In genomic region chr19:51359294-51359693, GRCh38 we compare ENCODE assay signal across 11 cellular contexts. TPM values are rescaled to one million over a fixed set of nuclear protein-coding genes. Genes with fewer than 3 reads are reported as not detected.
DNase-seq lines count a peak whose midpoint lies in the region; TF ChIP-seq lines count a peak whose summit lies in the region.
"Had no signal": no experiment of that assay in that cellular context is flagged by ENCODE, and none has a peak within 500 bp of the region (broad histone marks: within the 10 kb centered on the region; RNA-seq: fewer than 3 reads in every experiment).

No MANE protein-coding gene starts in this region.

- no peak overlapping the region for H3K27ac ChIP-seq in fibroblast of lung (ENCODE audit: insufficient read depth, low read length)
- H3K27ac ChIP-seq: stomach had no signal

- H3K36me3 ChIP-seq in fibroblast of lung (ENCODE audit: control insufficient read depth, insufficient read depth, low read length): no peaks in the 10 kb centered on the region

- H4K20me1 ChIP-seq in fibroblast of lung (ENCODE audit: control insufficient read depth, extremely low read depth, insufficient read depth, low read length): no peaks in the 10 kb centered on the region

- no peaks in the 10 kb centered on the region for H3K27me3 ChIP-seq in fibroblast of lung (ENCODE audit: control insufficient read depth, insufficient read depth, low read length)
- H3K27me3 ChIP-seq: stomach had no signal

- peak; percentile 68 for DNase-seq in EL
- peak; percentile 90 for DNase-seq in RPMI7951 (ENCODE audit: low read depth)
- DNase-seq in fibroblast of lung (ENCODE audit: low read depth in 2 of 2): peak; percentile 91 to 92
- DNase-seq in retinal pigment epithelial cell (ENCODE audit: low read depth): peak; percentile 88
- DNase-seq in mucosa of gallbladder (ENCODE audit: low spot score): no peak
- DNase-seq in NCI-H2196 (lab: John Stamatoyannopoulos, UW; ENCODE audit: unreplicated experiment): no peak
- no peak for DNase-seq in GM20000 (ENCODE audit: low spot score)
- DNase-seq: activated T-cell treated with anti-CD3 and anti-CD28 coated beads, Interleukin-2, amount 50 U/mL, for 48 hours; DMS53; stomach had no signal

- no peaks in the 10 kb centered on the region for H3K9me3 ChIP-seq in fibroblast of lung (ENCODE audit: control insufficient read depth, insufficient read depth, low read depth, low read length)
- H3K9me3 ChIP-seq: stomach had no signal

- no peak overlapping the region for H3K4me2 ChIP-seq in fibroblast of lung (ENCODE audit: extremely low read depth, insufficient read depth, low read length)

- no peak for TF ChIP-seq CTCF in fibroblast of lung (conservative IDR thresholded peaks at IDR 0.05 in 1 of 2, IDR thresholded peaks at IDR 0.05 in 1 of 2; ENCODE audit: low read depth in 1 of 2, low read length in 2 of 2)
- TF ChIP-seq CTCF in retinal pigment epithelial cell (conservative IDR thresholded peaks at IDR 0.05; ENCODE audit: low read depth, low read length): no peak
- no peak for TF ChIP-seq CTCF in GM20000 (IDR thresholded peaks at IDR 0.05; ENCODE audit: extremely low read depth, missing control alignments)

- H3K4me3 ChIP-seq in fibroblast of lung (replicated peaks in 1 of 4; ENCODE audit: control extremely low read depth in 1 of 4, insufficient read depth in 1 of 4, low read depth in 3 of 4, low read length in 4 of 4) (no peak overlapping the region), retinal pigment epithelial cell (ENCODE audit: low read length) (no peak overlapping the region)
- H3K4me3 ChIP-seq: stomach had no signal

- H2AFZ ChIP-seq in fibroblast of lung (ENCODE audit: low read length): no peak overlapping the region

- no peak overlapping the region for H3K9ac ChIP-seq in fibroblast of lung (ENCODE audit: insufficient read depth, low read length)

- no peaks in the 10 kb centered on the region for H3K79me2 ChIP-seq in fibroblast of lung (ENCODE audit: control insufficient read depth, insufficient read depth, low read length)

- H3K4me1 ChIP-seq in fibroblast of lung (ENCODE audit: control insufficient read depth, extremely low read depth, insufficient read depth, low read length): peaks cover 6% of the 10 kb centered on the region

RNA-seq across cellular contexts. Expression of gene ETFB, which starts 6.9 kb away (rescaled TPM):
- total RNA-seq in RPMI7951 (2014; rRNA removed; shearing (Covaris generic)): 158 and 206 TPM in 2 replicates
- total RNA-seq in fibroblast of lung: 71.7 and 123 TPM in 2 replicates
- polyA plus RNA-seq in fibroblast of lung: 84.4 and 101 TPM in 2 replicates
- polyA plus RNA-seq in fibroblast of lung (2012): 126 and 159 TPM in 2 replicates
- 30.1 and 49.9 TPM in 2 replicates for polyA minus RNA-seq in fibroblast of lung (ENCODE audit: low replicate concordance)
- 139 TPM for total RNA-seq in mucosa of gallbladder

RNA-seq across cellular contexts. Expression of gene CLDND2, which starts 9.5 kb away (rescaled TPM):
- 1.2 TPM in 1 of 2 replicates, not detected in the other for total RNA-seq in RPMI7951 (2014; rRNA removed; shearing (Covaris generic))
- total RNA-seq in fibroblast of lung (not detected in 2 replicates), mucosa of gallbladder (0.92 TPM)
- polyA plus RNA-seq in fibroblast of lung: not detected in 2 replicates
- polyA plus RNA-seq in fibroblast of lung (2012): 0.44 and 0.63 TPM in 2 replicates
- polyA minus RNA-seq in fibroblast of lung (ENCODE audit: low replicate concordance): not detected in 2 replicates
- total RNA-seq: cerebellum, stomach had no signal

RNA-seq across cellular contexts. Expression of gene NKG7, which starts 13.2 kb away (rescaled TPM):
- not detected in 2 replicates for total RNA-seq in RPMI7951 (2014; rRNA removed; shearing (Covaris generic))
- total RNA-seq in fibroblast of lung (not detected in 2 replicates), mucosa of gallbladder (7.4 TPM)
- not detected in 2 replicates for polyA plus RNA-seq in fibroblast of lung
- polyA plus RNA-seq in fibroblast of lung (2012): not detected in 2 replicates
- not detected in 2 replicates for polyA minus RNA-seq in fibroblast of lung (ENCODE audit: low replicate concordance)

RNA-seq across cellular contexts. Expression of gene VSIG10L, which starts 17.4 kb away (rescaled TPM):
- 1.3 and 1.7 TPM in 2 replicates for total RNA-seq in RPMI7951 (2014; rRNA removed; shearing (Covaris generic))
- 0.26 and 0.33 TPM in 2 replicates for total RNA-seq in fibroblast of lung
- 0.66 and 0.82 TPM in 2 replicates for polyA plus RNA-seq in fibroblast of lung
- polyA plus RNA-seq in fibroblast of lung (2012): 0.72 and 0.88 TPM in 2 replicates
- 0.31 TPM in 1 of 2 replicates, not detected in the other for polyA minus RNA-seq in fibroblast of lung (ENCODE audit: low replicate concordance)
- 11.3 TPM for total RNA-seq in mucosa of gallbladder

RNA-seq across cellular contexts. Expression of gene LIM2, which starts 28.5 kb away (rescaled TPM):
- not detected in 2 replicates for total RNA-seq in RPMI7951 (2014; rRNA removed; shearing (Covaris generic))
- total RNA-seq in fibroblast of lung (not detected in 2 replicates), mucosa of gallbladder (not detected)
- not detected in 2 replicates for polyA plus RNA-seq in fibroblast of lung
- polyA plus RNA-seq in fibroblast of lung (2012): not detected in 2 replicates
- polyA minus RNA-seq in fibroblast of lung (ENCODE audit: low replicate concordance): not detected in 2 replicates
- total RNA-seq: cerebellum, stomach had no signal
- polyA plus RNA-seq: stomach had no signal

Comparison
In these comparisons a context has a peak if more than half of its experiments do, and no peak if none do; other contexts are left out.
1. DNase-seq: peak in EL (single experiment), RPMI7951 (single experiment), fibroblast of lung (2 of 2) and retinal pigment epithelial cell (single experiment); none in mucosa of gallbladder (single experiment), NCI-H2196 (single experiment) and GM20000 (single experiment).